In genomic region chr17:76735586-76736348, GRCh38 we compare ENCODE assay signal across 8 cellular contexts. TPM values are rescaled to one million over a fixed set of nuclear protein-coding genes. Genes with fewer than 3 reads are reported as not detected.
DNase-seq lines count a peak whose midpoint lies in the region; ATAC-seq and TF ChIP-seq lines count a peak whose summit lies in the region.

No MANE protein-coding gene starts in this region.

- H3K36me3 ChIP-seq in WERI-Rb-1 = peaks cover 62% of the 10 kb centered on the region

- 1% methylated on average over 20 of the region's 20 CpGs for WGBS in right cardiac atrium

- peaks cover 66% of the 10 kb centered on the region for H3K4me1 Mint-ChIP-seq in stimulated activated memory B cell treated with anti-CD40 and anti-IgM and Interleukin-4, amounts not matched to agents 10 μg/mL and 1 μg/mL and 100 μg/mL, for 72 hours

- peaks cover 38% of the 10 kb centered on the region for H3K36me3 Mint-ChIP-seq in stimulated activated memory B cell treated with anti-CD40 and anti-IgM and Interleukin-4, amounts not matched to agents 10 μg/mL and 1 μg/mL and 100 μg/mL, for 72 hours

- H3K4me3 Mint-ChIP-seq in stimulated activated memory B cell treated with anti-CD40 and anti-IgM and Interleukin-4, amounts not matched to agents 10 μg/mL and 1 μg/mL and 100 μg/mL, for 72 hours = peak overlapping the region; percentile 96

- peaks cover 2% of the 10 kb centered on the region for H3K4me1 ChIP-seq in right cardiac atrium (ENCODE audit: control insufficient read depth, insufficient read depth, low read length)

- H3K4me3 ChIP-seq in WERI-Rb-1 (ENCODE audit: low read depth, low read length) (peak overlapping the region; percentile 94), right cardiac atrium (ENCODE audit: low read length) (peak overlapping the region; percentile 74)

- ATAC-seq in right cardiac atrium (no peak), GM18519 (IDR thresholded peaks at IDR 0.05; ENCODE audit: low FRiP score, unreplicated experiment) (no peak)
- no peak for ATAC-seq in stimulated activated memory B cell treated with anti-CD40 and anti-IgM and Interleukin-4, amounts not matched to agents 10 μg/mL and 1 μg/mL and 100 μg/mL, for 72 hours

- H3K27me3 Mint-ChIP-seq in stimulated activated memory B cell treated with anti-CD40 and anti-IgM and Interleukin-4, amounts not matched to agents 10 μg/mL and 1 μg/mL and 100 μg/mL, for 72 hours = no peaks in the 10 kb centered on the region

- DNase-seq in NCI-H146 treated with DMSO at 0.1 percent for 48 hours (lab: John Stamatoyannopoulos, UW; ENCODE audit: unreplicated experiment) (peak; percentile 41), NCI-H146 (lab: John Stamatoyannopoulos, UW) (no peak), WERI-Rb-1 (no peak), right cardiac atrium (no peak), GM19238 (ENCODE audit: insufficient read length, low spot score) (no peak), HPDE6-E6E7 (ENCODE audit: extremely low spot score) (no peak)

- H3K27me3 ChIP-seq in WERI-Rb-1 (ENCODE audit: insufficient read depth, low read depth, severe bottlenecking) (no peaks in the 10 kb centered on the region), right cardiac atrium (ENCODE audit: control insufficient read depth, insufficient read depth) (no peaks in the 10 kb centered on the region)

- TF ChIP-seq CTCF in WERI-Rb-1 (IDR thresholded peaks at IDR 0.05; ENCODE audit: low read depth, low read length) = no peak

- intact Hi-C loops in right cardiac atrium (cut with DNase I) = no loop called here

- H3K27ac ChIP-seq in WERI-Rb-1 = peak overlapping the region; percentile 100
- peak overlapping the region; percentile 81 for H3K27ac ChIP-seq in right cardiac atrium (ENCODE audit: low read length)

- H3K27ac Mint-ChIP-seq in stimulated activated memory B cell treated with anti-CD40 and anti-IgM and Interleukin-4, amounts not matched to agents 10 μg/mL and 1 μg/mL and 100 μg/mL, for 72 hours = peak overlapping the region; percentile 98

- H3K9me3 ChIP-seq in WERI-Rb-1 (ENCODE audit: severe bottlenecking) (no peaks in the 10 kb centered on the region), right cardiac atrium (ENCODE audit: control insufficient read depth, low read length) (no peaks in the 10 kb centered on the region)

- H3K9me3 Mint-ChIP-seq in stimulated activated memory B cell treated with anti-CD40 and anti-IgM and Interleukin-4, amounts not matched to agents 10 μg/mL and 1 μg/mL and 100 μg/mL, for 72 hours = no peaks in the 10 kb centered on the region

RNA-seq across cellular contexts. Expression of gene SRSF2, which starts 1.4 kb away (rescaled TPM):
- total RNA-seq in right cardiac atrium = 100 to 1,000 TPM in 1 of 4 donors, 10 to 100 TPM in 3; 79.0 to 113 (median 91.3) TPM
- polyA plus RNA-seq in right cardiac atrium = 82.5 TPM

RNA-seq across cellular contexts. Expression of gene MFSD11, which starts 2.2 kb away (rescaled TPM):
- 10 to 100 TPM; 23.6 to 40.2 (median 31.5) TPM for total RNA-seq in right cardiac atrium
- polyA plus RNA-seq in right cardiac atrium = 16.2 TPM

RNA-seq across cellular contexts. Expression of gene METTL23, which starts 9.1 kb away (rescaled TPM):
- total RNA-seq in right cardiac atrium = 10 to 100 TPM; 24.1 to 28.5 (median 25.6) TPM
- 32.5 TPM for polyA plus RNA-seq in right cardiac atrium

RNA-seq across cellular contexts. Expression of gene JMJD6, which starts 9.4 kb away (rescaled TPM):
- 10 to 100 TPM; 44.7 to 58.8 (median 57.2) TPM for total RNA-seq in right cardiac atrium
- polyA plus RNA-seq in right cardiac atrium = 36.7 TPM

RNA-seq across cellular contexts. Expression of gene MXRA7, which starts 25.0 kb away (rescaled TPM):
- total RNA-seq in right cardiac atrium = 100 to 1,000 TPM; 461 to 558 (median 512) TPM
- 473 TPM for polyA plus RNA-seq in right cardiac atrium
